In genomic region chr3:149333518-149333859, GRCh38 we compare ENCODE assay signal across 12 cellular contexts. TPM values are rescaled to one million over a fixed set of nuclear protein-coding genes. Genes with fewer than 3 reads are reported as not detected.
DNase-seq lines count a peak whose midpoint lies in the region; ATAC-seq and TF ChIP-seq lines count a peak whose summit lies in the region.
"Had no signal": no experiment of that assay in that cellular context is flagged by ENCODE, and none has a peak within 500 bp of the region (broad histone marks: within the 10 kb centered on the region; RNA-seq: fewer than 3 reads in every experiment).

Gene TM4SF18 (minus strand): TSS chr3:149333636. CDS start chr3:149333382, 254 bp downstream.

- no peaks in the 10 kb centered on the region for H3F3A ChIP-seq in neural progenitor cell (ENCODE audit: low read depth)

- no peaks in the 10 kb centered on the region for H3K27me3 ChIP-seq in neural progenitor cell
- H3K27me3 ChIP-seq in brain microvascular endothelial cell (replicated peaks): no peaks in the 10 kb centered on the region
- H3K27me3 ChIP-seq: Peyer's patch had no signal

- H4K20me1 ChIP-seq in neural progenitor cell (ENCODE audit: low read depth): no peaks in the 10 kb centered on the region

- H3K36me3 Mint-ChIP-seq in neural progenitor cell: no peaks in the 10 kb centered on the region
- H3K36me3 Mint-ChIP-seq: brain had no signal

- H3K27ac ChIP-seq in 22Rv1 (peak within 1 kb of the TSS; percentile 5; the same call in 1 of the 2 replicates), neural progenitor cell (no peak within 1 kb of the TSS), brain microvascular endothelial cell (no peak within 1 kb of the TSS)

- no peak for ATAC-seq in GM18519 (IDR thresholded peaks at IDR 0.05; ENCODE audit: low FRiP score, unreplicated experiment)

- in situ Hi-C loops in SK-MEL-5 (cut with HindIII; ENCODE audit: low pct_unique_long_range_greater_than_20kb, low sequenced_read_pairs) (no loop called here), brain microvascular endothelial cell (cut with HindIII; ENCODE audit: low pct_ligation_motif_present, low sequenced_read_pairs) (no loop called here)

- H3K27me3 Mint-ChIP-seq in neural progenitor cell (ENCODE audit: insufficient read depth, low read depth): no peaks in the 10 kb centered on the region

- H2AFZ ChIP-seq in neural progenitor cell (replicated peaks): no peak within 1 kb of the TSS

- no peaks in the 10 kb centered on the region for H3K79me2 ChIP-seq in neural progenitor cell (ENCODE audit: low read depth)

- TF ChIP-seq CTCF in 22Rv1 (IDR thresholded peaks at IDR 0.05) (no peak), neural progenitor cell (IDR thresholded peaks at IDR 0.05) (no peak), brain microvascular endothelial cell (IDR thresholded peaks at IDR 0.05; ENCODE audit: low read depth, low read length, missing control alignments) (no peak)

- H3K27ac Mint-ChIP-seq in neural progenitor cell: peak within 1 kb of the TSS; percentile 32

- H3K9me3 Mint-ChIP-seq in neural progenitor cell: no peaks in the 10 kb centered on the region

- peaks cover 20% of the 10 kb centered on the region for H3K4me1 Mint-ChIP-seq in neural progenitor cell

- H3K4me1 ChIP-seq in neural progenitor cell: peaks cover 16% of the 10 kb centered on the region
- H3K4me1 ChIP-seq: Peyer's patch had no signal

- no peak within 1 kb of the TSS for H3K9ac ChIP-seq in neural progenitor cell

- H3K36me3 ChIP-seq in neural progenitor cell (no peaks in the 10 kb centered on the region), brain microvascular endothelial cell (replicated peaks) (no peaks in the 10 kb centered on the region)
- H3K36me3 ChIP-seq: Peyer's patch had no signal

- H3K4me2 ChIP-seq in neural progenitor cell: peak within 1 kb of the TSS; percentile 54

- no peak within 1 kb of the TSS for H3K4me3 ChIP-seq in neural progenitor cell
- no peak within 1 kb of the TSS for H3K4me3 ChIP-seq in brain microvascular endothelial cell (ENCODE audit: low read depth, low read length)
- H3K4me3 ChIP-seq: Peyer's patch had no signal

- no peaks in the 10 kb centered on the region for H3K9me3 ChIP-seq in neural progenitor cell (ENCODE audit: low read depth)
- H3K9me3 ChIP-seq: Peyer's patch had no signal

- peak; percentile 66 for DNase-seq in SK-MEL-5 (ENCODE audit: low read depth, low spot score)
- no peak for DNase-seq in glomerular endothelial cell (ENCODE audit: extremely low read depth, low read depth, low spot score)
- DNase-seq in neural progenitor cell (ENCODE audit: low spot score): no peak
- no peak for DNase-seq in NCI-H2029 treated with DMSO at 0.1 percent for 48 hours (lab: John Stamatoyannopoulos, UW)
- no peak for DNase-seq in brain microvascular endothelial cell
- no peak for DNase-seq in EL
- DNase-seq: NCI-H2107; Peyer's patch; stimulated activated CD4-positive, alpha-beta T cell treated with anti-CD3 and anti-CD28 coated beads, Interleukin-15, amount 100 ng/mL, for 24 hours had no signal

- H3K4me3 Mint-ChIP-seq in neural progenitor cell: peak within 1 kb of the TSS; percentile 77

RNA-seq across cellular contexts. Expression of gene TM4SF18, which starts in this region (rescaled TPM):
- total RNA-seq in SK-MEL-5 (2014; rRNA removed; shearing (Covaris generic)): 66.3 and 72.6 TPM in 2 replicates
- 28.0 and 33.4 TPM in 2 replicates for polyA plus RNA-seq in SK-MEL-5 (2015; cell fraction: cytosol; rRNA removed)
- polyA plus RNA-seq in SK-MEL-5 (2015; cell fraction: nucleus; rRNA removed): 6.6 and 15.0 TPM in 2 replicates
- total RNA-seq in glomerular endothelial cell (148 and 184 TPM in 2 replicates), neural progenitor cell (ENCODE audit: low replicate concordance) (not detected in 2 replicates)

Comparison
In these comparisons a context has a peak if more than half of its experiments do, and no peak if none do; other contexts are left out.
1. RNA of gene TM4SF18 (total RNA-seq): 148 to 184 TPM in glomerular endothelial cell and 66.3 to 72.6 TPM in SK-MEL-5; not detected in neural progenitor cell; every median in the first group is over 10 times any median in the second.